In genomic region chr19:55226273-55226672, GRCh38 we compare ENCODE assay signal across 25 cellular contexts. TPM values are rescaled to one million over a fixed set of nuclear protein-coding genes. Genes with fewer than 3 reads are reported as not detected.
"Had no signal": no experiment of that assay in that cellular context is flagged by ENCODE, and none has a peak within 500 bp of the region (broad histone marks: within the 10 kb centered on the region; RNA-seq: fewer than 3 reads in every experiment).

No MANE protein-coding gene starts in this region.

- H3K27ac ChIP-seq: body of pancreas, breast epithelium, KMS-11, SJSA1 had no signal

- H3K9ac ChIP-seq: KMS-11, SK-N-SH had no signal

- H3K9me3 ChIP-seq: body of pancreas, breast epithelium, SJSA1, SK-N-SH had no signal

- H3K4me2 ChIP-seq: KMS-11, SK-N-SH had no signal

- DNase-seq: activated CD4-positive, alpha-beta T cell treated with anti-CD3 and anti-CD28 coated beads for 36 hours; activated CD4-positive, alpha-beta T cell treated with anti-CD3 and anti-CD28 coated beads, Interleukin-2, amount 10 ng/mL, durations not matched to agents 7 days and 5 days; activated CD4-positive, alpha-beta T cell treated with anti-CD3 and anti-CD28 coated beads, Interleukin-2, amount 50 U/mL, for 48 hours; activated CD8-positive, alpha-beta T cell treated with anti-CD3 and anti-CD28 coated beads, Interleukin-2, amount 10 ng/mL, durations not matched to agents 7 days and 5 days; activated gamma-delta T cell; activated naive CD4-positive, alpha-beta T cell treated with Interleukin-2 at 50 U/mL for 16 hours; activated T-cell treated with anti-CD3 and anti-CD28 coated beads, Interleukin-2, amount 50 U/mL, for 24 hours; amygdala; body of pancreas; MM.1S; NCI-H1092; NCI-H1436 treated with DMSO at 0.1 percent for 48 hours; NCI-H1694 treated with DMSO at 0.1 percent for 48 hours; NCI-H2029; NCI-H345; NCI-H524 treated with DMSO at 0.1 percent for 48 hours; SHP77 treated with DMSO at 0.1 percent for 48 hours had no signal

- H3K4me3 ChIP-seq: body of pancreas, breast epithelium, SJSA1 had no signal

- ATAC-seq: activated CD4-positive, alpha-beta T cell treated with anti-CD3 and anti-CD28 coated beads for 36 hours; activated CD4-positive, CD25-positive, alpha-beta regulatory T cell treated with anti-CD3 and anti-CD28 coated beads, Interleukin-2, amount 50 U/mL, for 24 hours; activated CD8-positive, alpha-beta T cell treated with anti-CD3 and anti-CD28 coated beads, Interleukin-2, amount 10 ng/mL, durations not matched to agents 7 days and 5 days; body of pancreas; Panc1 had no signal

- H3K27me3 ChIP-seq: body of pancreas, breast epithelium, SJSA1 had no signal

- H3K4me1 ChIP-seq: body of pancreas, breast epithelium, SJSA1 had no signal

RNA-seq across cellular contexts. Expression of gene PTPRH, which starts 17.0 kb away (rescaled TPM):
- total RNA-seq: activated CD4-positive, alpha-beta T cell treated with anti-CD3 and anti-CD28 coated beads for 36 hours; activated CD4-positive, alpha-beta T cell treated with anti-CD3 and anti-CD28 coated beads, Interleukin-2, amount 10 ng/mL, durations not matched to agents 7 days and 5 days; activated CD8-positive, alpha-beta T cell treated with anti-CD3 and anti-CD28 coated beads, Interleukin-2, amount 10 ng/mL, durations not matched to agents 7 days and 5 days; activated T-helper 2 cell treated with anti-CD3 and anti-CD28 coated beads, Interferon-gamma antibody, Interleukin-2, Interleukin-4, amounts not matched to agents 10 μg/mL and 5 μg/mL and 100 μg/mL, durations not matched to agents 14 hours and 24 hours and 36 hours had no signal

RNA-seq across cellular contexts. Expression of gene SYT5, which starts 46.2 kb away (rescaled TPM):
- total RNA-seq: LHCN-M2, SJSA1 had no signal
